ENCODE assay signal across 1 cellular context in genomic region chr3:196969660-196970546, GRCh38.
TF ChIP-seq lines count a peak whose summit lies in the region.

No MANE protein-coding gene starts in this region.

TF ChIP-seq in HepG2, 621 proteins besides CTCF, POLR2A, EP300 and RAD21 (continued from another document and continues in another):
- no peak for TF ChIP-seq ZBTB14 (CRISPR knock-in tag; IDR thresholded peaks at IDR 0.05)
- TF ChIP-seq AHR (CRISPR knock-in tag; IDR thresholded peaks at IDR 0.05), result no peak
- no peak for TF ChIP-seq RNF219 (CRISPR knock-in tag; IDR thresholded peaks at IDR 0.05)
- no peak for TF ChIP-seq ZBTB34 (CRISPR knock-in tag; IDR thresholded peaks at IDR 0.05)
- TF ChIP-seq NFE2L2 (IDR thresholded peaks at IDR 0.05; ENCODE audit: low read length), result no peak
- TF ChIP-seq GATAD1 (CRISPR knock-in tag; IDR thresholded peaks at IDR 0.05), result no peak
- no peak for TF ChIP-seq ZNF251 (CRISPR knock-in tag; IDR thresholded peaks at IDR 0.05)
- TF ChIP-seq ZNF350 (CRISPR knock-in tag; IDR thresholded peaks at IDR 0.05; ENCODE audit: borderline replicate concordance, low read depth), result no peak
- no peak for TF ChIP-seq ZNF878 (CRISPR knock-in tag; IDR thresholded peaks at IDR 0.05)
- no peak; the same call in 1 of the 2 replicates for TF ChIP-seq TOPORS (CRISPR knock-in tag; IDR thresholded peaks at IDR 0.05)
- peak; percentile 68 for TF ChIP-seq SPEN (CRISPR knock-in tag; IDR thresholded peaks at IDR 0.05; ENCODE audit: low read depth)
- no peak for TF ChIP-seq NONO (IDR thresholded peaks at IDR 0.05)
- TF ChIP-seq NONO (CRISPR knock-in tag; conservative IDR thresholded peaks at IDR 0.05), result peak; percentile 25
- no peak for TF ChIP-seq PBX2 (CRISPR knock-in tag; IDR thresholded peaks at IDR 0.05)
- TF ChIP-seq MXD3 (CRISPR knock-in tag; IDR thresholded peaks at IDR 0.05), result no peak; the same call in 1 of the 2 replicates
- no peak for TF ChIP-seq ZNF282 (IDR thresholded peaks at IDR 0.05; ENCODE audit: partially characterized antibody)
- no peak for TF ChIP-seq KDM5B (CRISPR knock-in tag; IDR thresholded peaks at IDR 0.05; ENCODE audit: borderline replicate concordance)
- TF ChIP-seq CENPBD1 (CRISPR knock-in tag; IDR thresholded peaks at IDR 0.05; ENCODE audit: borderline replicate concordance, low read depth), result no peak
- no peak for TF ChIP-seq ZNF672 (CRISPR knock-in tag; IDR thresholded peaks at IDR 0.05)
- TF ChIP-seq HIC2 (CRISPR knock-in tag; IDR thresholded peaks at IDR 0.05; ENCODE audit: low read depth), result no peak
- no peak for TF ChIP-seq ATF2 (CRISPR knock-in tag; IDR thresholded peaks at IDR 0.05)
- no peak for TF ChIP-seq ZNF501 (CRISPR knock-in tag; IDR thresholded peaks at IDR 0.05)
- no peak for TF ChIP-seq ZNF792 (CRISPR knock-in tag; IDR thresholded peaks at IDR 0.05)
- no peak for TF ChIP-seq BATF2 (CRISPR knock-in tag; IDR thresholded peaks at IDR 0.05)
- no peak for TF ChIP-seq ZBTB21 (CRISPR knock-in tag; IDR thresholded peaks at IDR 0.05)
- no peak; the same call in 1 of the 2 replicates for TF ChIP-seq THRA (CRISPR knock-in tag; IDR thresholded peaks at IDR 0.05; ENCODE audit: borderline replicate concordance)
- no peak for TF ChIP-seq EED (CRISPR knock-in tag; IDR thresholded peaks at IDR 0.05)
- no peak for TF ChIP-seq ZNF337 (CRISPR knock-in tag; IDR thresholded peaks at IDR 0.05; ENCODE audit: borderline replicate concordance, low read depth)
- no peak for TF ChIP-seq NR2F6 (IDR thresholded peaks at IDR 0.05)
- TF ChIP-seq NR2F6 (CRISPR knock-in tag; IDR thresholded peaks at IDR 0.05), result no peak
- TF ChIP-seq ZBTB42 (CRISPR knock-in tag; IDR thresholded peaks at IDR 0.05), result no peak
- no peak for TF ChIP-seq KDM4B (CRISPR knock-in tag; IDR thresholded peaks at IDR 0.05)
- peak; percentile 57; the same call in 1 of the 2 replicates for TF ChIP-seq RFXAP (CRISPR knock-in tag; IDR thresholded peaks at IDR 0.05; ENCODE audit: borderline replicate concordance)
- no peak for TF ChIP-seq ZNF138 (CRISPR knock-in tag; IDR thresholded peaks at IDR 0.05; ENCODE audit: low read depth)
- TF ChIP-seq SP4 (CRISPR knock-in tag; IDR thresholded peaks at IDR 0.05), result peak; percentile 53; the same call in 1 of the 2 replicates
- TF ChIP-seq KLF15 (CRISPR knock-in tag; IDR thresholded peaks at IDR 0.05; ENCODE audit: borderline replicate concordance), result no peak
- TF ChIP-seq ZNF576 (CRISPR knock-in tag; IDR thresholded peaks at IDR 0.05), result no peak
- no peak for TF ChIP-seq ZNF292 (CRISPR knock-in tag; IDR thresholded peaks at IDR 0.05; ENCODE audit: borderline replicate concordance, low read depth)
- TF ChIP-seq GRHL1 (CRISPR knock-in tag; conservative IDR thresholded peaks at IDR 0.05), result no peak
- TF ChIP-seq MTF2 (CRISPR knock-in tag; IDR thresholded peaks at IDR 0.05; ENCODE audit: borderline replicate concordance), result no peak
- peak; percentile 43; the same call in 1 of the 2 replicates for TF ChIP-seq KMT2A (CRISPR knock-in tag; IDR thresholded peaks at IDR 0.05)
- TF ChIP-seq HNF1A (IDR thresholded peaks at IDR 0.05; ENCODE audit: low read depth), result no peak
- TF ChIP-seq HNF1A (CRISPR knock-in tag; IDR thresholded peaks at IDR 0.05; ENCODE audit: borderline replicate concordance), result no peak; the same call in 1 of the 2 replicates
- TF ChIP-seq ZNF205 (CRISPR knock-in tag; IDR thresholded peaks at IDR 0.05), result no peak
- peak; percentile 34; the same call in 1 of the 2 replicates for TF ChIP-seq ZMAT5 (CRISPR knock-in tag; IDR thresholded peaks at IDR 0.05; ENCODE audit: borderline replicate concordance, low read depth)
- no peak; the same call in 1 of the 2 replicates for TF ChIP-seq MED13 (CRISPR knock-in tag; IDR thresholded peaks at IDR 0.05)
- no peak for TF ChIP-seq DNMT3B (CRISPR knock-in tag; conservative IDR thresholded peaks at IDR 0.05)
